ENCODE assay signal across 10 cellular contexts in genomic region chrX:75154871-75155270, GRCh38. TPM values are rescaled to one million over a fixed set of nuclear protein-coding genes. Genes with fewer than 3 reads are reported as not detected.
DNase-seq lines count a peak whose midpoint lies in the region; FAIRE-seq and TF ChIP-seq lines count a peak whose summit lies in the region.
"Had no signal": no experiment of that assay in that cellular context is flagged by ENCODE, and none has a peak within 500 bp of the region (broad histone marks: within the 10 kb centered on the region; RNA-seq: fewer than 3 reads in every experiment).

No MANE protein-coding gene starts in this region.

- DNase-seq in GM23248, result no peak
- no peak for DNase-seq in MG63
- DNase-seq in stimulated activated CD4-positive, alpha-beta T cell treated with anti-CD3 and anti-CD28 coated beads, Interleukin-4, amount 100 ng/mL, for 24 hours, result no peak
- no peak for DNase-seq in NCI-H1436 (lab: John Stamatoyannopoulos, UW)
- no peak for DNase-seq in spleen
- DNase-seq: colonic mucosa, hypothalamus, Peyer's patch had no signal

- intact Hi-C loops in spleen (cut with DNase I; ENCODE audit: low total_unique reads), result no loop called here

- no peak for TF ChIP-seq CTCF in spleen (IDR thresholded peaks at IDR 0.05 in 8 of 11, conservative IDR thresholded peaks at IDR 0.05 in 3 of 11)

- H3K79me2 ChIP-seq in GM23248 (ENCODE audit: insufficient read depth), result peaks cover 20% of the 10 kb centered on the region; the same call in 1 of the 2 replicates

- peak overlapping the region; percentile 97; the same call in 1 of the 2 replicates for H3K9ac ChIP-seq in GM23248

- no peaks in the 10 kb centered on the region for H3K9me2 ChIP-seq in GM23248 (ENCODE audit: insufficient read depth)

- in situ Hi-C loops in GM23248 (cut with MboI), result no loop called here

- no peaks in the 10 kb centered on the region for H4K20me1 ChIP-seq in GM23248 (ENCODE audit: insufficient read depth)

- H3K27me3 ChIP-seq in GM23248 (replicated peaks; ENCODE audit: insufficient read depth) (no peaks in the 10 kb centered on the region), MG63 (no peaks in the 10 kb centered on the region), neuron (ENCODE audit: insufficient read depth, low read length) (no peaks in the 10 kb centered on the region), spleen (replicated peaks in 1 of 7) (no peaks in the 10 kb centered on the region)
- H3K27me3 ChIP-seq: colonic mucosa, Peyer's patch had no signal

- H3K4me2 ChIP-seq in GM23248 (ENCODE audit: unreplicated experiment), result peak overlapping the region; percentile 86

- TF ChIP-seq POLR2A in spleen (IDR thresholded peaks at IDR 0.05), result no peak

- FAIRE-seq in colon (lab: Jason Lieb, UNC), result peak; percentile 51

- H3K4me3 ChIP-seq in GM23248 (peak overlapping the region; percentile 100), MG63 (peak overlapping the region; percentile 70; the same call in 1 of the 2 replicates), neuron (ENCODE audit: low read length) (peak overlapping the region; percentile 63), spleen (peak overlapping the region in 3 of 8 donors; percentile 60 to 80 (median 76))

- WGBS in GM23248 (ENCODE audit: low coverage in 1 of 2, low lambda C conversion rate in 2 of 2, missing lambda C conversion rate in 2 of 2), 2 experiments, result 0 to 10% methylated on average over 1 of the region's 1 CpG
- WGBS in spleen, 5 donors, result 74 to 84% (median 78%) methylated on average over 1 of the region's 1 CpG

- H3K27ac ChIP-seq in GM23248, result 0 out of 2 replicates have a peak overlapping the region, but pooled peaks have one; percentile 91
- no peak overlapping the region for H3K27ac ChIP-seq in spleen

- H3K36me3 ChIP-seq in GM23248 (ENCODE audit: low read depth) (no peaks in the 10 kb centered on the region), MG63 (no peaks in the 10 kb centered on the region), neuron (ENCODE audit: insufficient read depth, low read length) (no peaks in the 10 kb centered on the region), spleen (no peaks in the 10 kb centered on the region)
- H3K36me3 ChIP-seq: colonic mucosa, Peyer's patch had no signal

- peaks cover 9% of the 10 kb centered on the region for H3K4me1 ChIP-seq in GM23248 (ENCODE audit: insufficient read depth)
- peaks cover 5% of the 10 kb centered on the region for H3K4me1 ChIP-seq in neuron (ENCODE audit: insufficient read depth, low read length)
- H3K4me1 ChIP-seq in spleen, result peaks cover 0 to 45% (median 17%) of the 10 kb centered on the region in 6 donors
- H3K4me1 ChIP-seq: colonic mucosa had no signal

- H2AFZ ChIP-seq in GM23248, result peak overlapping the region; percentile 100
- H2AFZ ChIP-seq in neuron (ENCODE audit: low read depth, low read length), result no peak overlapping the region

- H3K9me3 ChIP-seq in GM23248 (ENCODE audit: low read depth) (no peaks in the 10 kb centered on the region), MG63 (no peaks in the 10 kb centered on the region), neuron (ENCODE audit: low read length) (no peaks in the 10 kb centered on the region), spleen (no peaks in the 10 kb centered on the region)
- H3K9me3 ChIP-seq: colonic mucosa, Peyer's patch had no signal

- no peaks in the 10 kb centered on the region for H3F3A ChIP-seq in GM23248 (ENCODE audit: insufficient read depth)

RNA-seq across cellular contexts. Expression of gene ABCB7, which starts 1.2 kb away (rescaled TPM):
- total RNA-seq in GM23248 (2014; rRNA removed; shearing (Covaris generic)), result 12.2 and 14.2 TPM in 2 replicates
- polyA plus RNA-seq in GM23248 (2016; fragmentation: Nextera tagmentation; extraction: Ambion mirVana), result 5.0 and 5.5 TPM in 2 replicates
- 5.6 and 9.5 TPM in 2 replicates for total RNA-seq in MG63 (2014; rRNA removed; shearing (Covaris generic); ENCODE audit: low replicate concordance)
- 10 to 100 TPM; 24.1 to 65.8 (median 26.8) TPM for total RNA-seq in spleen
- 10 to 100 TPM; 10.0 to 13.3 (median 11.3) TPM for polyA plus RNA-seq in spleen
